ENCODE assay signal across 24 cellular contexts in the genomic region with DNA sequence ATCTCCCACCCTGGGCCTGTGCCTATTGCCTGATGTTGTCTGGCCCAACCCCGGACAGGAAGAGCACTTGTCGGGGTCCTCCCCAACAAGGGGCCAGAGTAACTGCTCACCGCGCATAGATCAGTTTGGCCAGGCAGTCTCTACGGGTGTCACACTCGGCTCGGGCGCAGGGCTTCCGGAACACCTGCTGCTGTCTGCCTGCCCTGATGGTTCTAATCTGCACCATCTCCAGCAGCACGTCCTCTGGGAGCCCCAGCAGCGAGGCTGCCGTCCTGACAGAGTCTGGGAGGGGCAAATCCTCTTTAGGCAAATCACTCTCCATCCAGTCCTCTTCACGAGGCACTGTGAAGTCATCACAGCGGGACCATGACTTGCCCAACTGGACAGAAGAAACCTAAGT.
"Had no signal": no experiment of that assay in that cellular context is flagged by ENCODE, and none has a peak within 500 bp of the region (broad histone marks: within the 10 kb centered on the region; RNA-seq: fewer than 3 reads in every experiment).

No MANE protein-coding gene starts in this region.

- H3K4me1 ChIP-seq: colonic mucosa, gastrocnemius medialis, heart right ventricle, psoas muscle, stomach had no signal

- H3K4me1 Mint-ChIP-seq: activated naive CD8-positive, alpha-beta T cell treated with anti-CD3 and anti-CD28 coated beads for 36 hours; activated T-helper 17 cell treated with anti-CD3 and anti-CD28 coated beads, Interleukin-2, amount 50 U/mL, for 72 hours; brain; central memory CD8-positive, alpha-beta T cell; immature natural killer cell; memory B cell; T-cell had no signal

- H3K27me3 ChIP-seq: colonic mucosa, gastrocnemius medialis, heart right ventricle, stomach had no signal

- H3K9me3 Mint-ChIP-seq: activated naive CD8-positive, alpha-beta T cell treated with anti-CD3 and anti-CD28 coated beads for 36 hours; activated T-helper 17 cell treated with anti-CD3 and anti-CD28 coated beads, Interleukin-2, amount 50 U/mL, for 72 hours; brain; central memory CD8-positive, alpha-beta T cell; immature natural killer cell; memory B cell; naive B cell; T-cell; type B pancreatic cell had no signal

- H3K36me3 ChIP-seq: colonic mucosa had no signal

- H3K4me3 ChIP-seq: colonic mucosa, gastrocnemius medialis, heart right ventricle, mucosa of descending colon, psoas muscle, stomach had no signal

- H3K27me3 Mint-ChIP-seq: activated naive CD8-positive, alpha-beta T cell treated with anti-CD3 and anti-CD28 coated beads for 36 hours; activated T-helper 17 cell treated with anti-CD3 and anti-CD28 coated beads, Interleukin-2, amount 50 U/mL, for 72 hours; brain; central memory CD8-positive, alpha-beta T cell; memory B cell; naive B cell; T-cell; type B pancreatic cell had no signal

- H3K27ac Mint-ChIP-seq: activated naive CD8-positive, alpha-beta T cell treated with anti-CD3 and anti-CD28 coated beads for 36 hours; brain; immature natural killer cell; memory B cell; T-cell; type B pancreatic cell had no signal

- H3K27ac ChIP-seq: colonic mucosa, gastrocnemius medialis, heart right ventricle, psoas muscle, stomach had no signal

- DNase-seq: activated naive CD4-positive, alpha-beta T cell; activated naive CD8-positive, alpha-beta T cell treated with anti-CD3 and anti-CD28 coated beads for 36 hours; activated T-cell treated with anti-CD3 and anti-CD28 coated beads for 4 hours; amygdala; colonic mucosa; gastrocnemius medialis; heart right ventricle; immature natural killer cell; left ventricle myocardium superior; mucosa of descending colon; naive B cell; psoas muscle; right cardiac atrium; small intestine; stimulated activated CD4-positive, alpha-beta T cell treated with anti-CD3 and anti-CD28 coated beads, Interleukin-15, amount 100 ng/mL, for 24 hours; stimulated activated CD4-positive, alpha-beta T cell treated with anti-CD3 and anti-CD28 coated beads, Interleukin-2, amount 100 ng/mL, for 48 hours; stomach; T-cell; T-helper 9 cell had no signal

- H3K9me3 ChIP-seq: colonic mucosa, gastrocnemius medialis, heart right ventricle, mucosa of descending colon, psoas muscle, stomach had no signal

- H3K4me3 Mint-ChIP-seq: activated naive CD8-positive, alpha-beta T cell treated with anti-CD3 and anti-CD28 coated beads for 36 hours; activated T-helper 17 cell treated with anti-CD3 and anti-CD28 coated beads, Interleukin-2, amount 50 U/mL, for 72 hours; brain; central memory CD8-positive, alpha-beta T cell; immature natural killer cell; memory B cell; naive B cell; T-cell; type B pancreatic cell had no signal
